18 cellular contexts compared by ENCODE assay signal in genomic region chr2:10289352-10289751, GRCh38. TPM values are rescaled to one million over a fixed set of nuclear protein-coding genes. Genes with fewer than 3 reads are reported as not detected.
DNase-seq lines count a peak whose midpoint lies in the region; ATAC-seq, FAIRE-seq and TF ChIP-seq lines count a peak whose summit lies in the region.
"Had no signal": no experiment of that assay in that cellular context is flagged by ENCODE, and none has a peak within 500 bp of the region (broad histone marks: within the 10 kb centered on the region; RNA-seq: fewer than 3 reads in every experiment).

No MANE protein-coding gene starts in this region.

- peak overlapping the region; percentile 27 for H3K27ac Mint-ChIP-seq in MCF 10A (ENCODE audit: low read depth, unreplicated experiment)
- H3K27ac Mint-ChIP-seq: T-helper 17 cell had no signal

- POLR2A ChIA-PET in MCF 10A (lab: Yijun Ruan, JAX) (interaction anchor here (0.9 to 1.6 kb wide), 5 partner anchors 9 to 120 kb away, joined by 3 to 5 read pairs (median 3); partner anchors contain the start of gene HPCAL1), PC-9 (lab: Charles Lee; ENCODE audit: unreplicated experiment) (interaction anchor here (0.6 kb wide), 1 partner anchor 821 kb away, joined by 9 read pairs; no protein-coding TSS in a partner anchor)

- H2AFZ ChIP-seq in PC-9 (no peak overlapping the region), mammary epithelial cell (ENCODE audit: low read depth, low read length) (no peak overlapping the region)

- H3K4me3 ChIP-seq in breast epithelium (no peak overlapping the region), PC-9 (peak overlapping the region; percentile 21; the same call in 1 of the 2 replicates), mammary epithelial cell (replicated peaks in 1 of 3; ENCODE audit: insufficient read depth in 1 of 3, low read depth in 2 of 3, low read length in 3 of 3) (no peak overlapping the region)

- peaks cover 7 to 10% of the 10 kb centered on the region in 2 donors for H3K4me1 ChIP-seq in breast epithelium
- peaks cover 61% of the 10 kb centered on the region for H3K4me1 ChIP-seq in PC-9 (replicated peaks; ENCODE audit: insufficient read depth)
- peaks cover 50% of the 10 kb centered on the region for H3K4me1 ChIP-seq in mammary epithelial cell (ENCODE audit: insufficient read depth, low read length)

- no peaks in the 10 kb centered on the region for H3K27me3 ChIP-seq in breast epithelium
- no peaks in the 10 kb centered on the region for H3K27me3 ChIP-seq in PC-9 (ENCODE audit: insufficient read depth, low read depth)
- H3K27me3 ChIP-seq in mammary epithelial cell (ENCODE audit: insufficient read depth, low read length) = no peaks in the 10 kb centered on the region

- peak overlapping the region; percentile 76 for H3K4me2 ChIP-seq in PC-9
- H3K4me2 ChIP-seq in mammary epithelial cell (ENCODE audit: insufficient read depth, low read depth, low read length) = peak overlapping the region; percentile 34

- DNase-seq in MCF 10A (ENCODE audit: unreplicated experiment) (peak; percentile 31), breast epithelium (ENCODE audit: low spot score in 2 of 2) (no peak), PC-9 (peak in 1 of 2 experiments; percentile 55), mammary epithelial cell (peak; percentile 25), head of caudate nucleus (no peak), HTR-8/SVneo (ENCODE audit: insufficient read length, low spot score) (no peak)
- DNase-seq: AML-193, COR-L47, DMS153, Karpas-422, MM.1S, NCI-H1105 treated with DMSO at 0.1 percent for 48 hours, NCI-H2029 treated with DMSO at 0.1 percent for 48 hours, OCI-M1, Right ventricle myocardium superior, T-helper 17 cell had no signal

- ATAC-seq in HG03521 (IDR thresholded peaks at IDR 0.05; ENCODE audit: unreplicated experiment) = no peak
- ATAC-seq: T-helper 17 cell had no signal

- dilution Hi-C loops in mammary epithelial cell (cut with HindIII; ENCODE audit: low sequenced_read_pairs) = no loop called here

- 50% methylated on average over 5 of the region's 6 CpGs for WGBS in mammary epithelial cell (ENCODE audit: low coverage, missing lambda C conversion rate)

- H3F3A ChIP-seq in PC-9 (ENCODE audit: insufficient read depth, low read depth) = peaks cover 44% of the 10 kb centered on the region

- H3K27me3 Mint-ChIP-seq in MCF 10A (ENCODE audit: insufficient read depth, unreplicated experiment) = no peaks in the 10 kb centered on the region
- H3K27me3 Mint-ChIP-seq: T-helper 17 cell had no signal

- no peaks in the 10 kb centered on the region for H3K36me3 Mint-ChIP-seq in MCF 10A (ENCODE audit: insufficient read depth, unreplicated experiment)

- no peak for TF ChIP-seq POLR2A in breast epithelium (IDR thresholded peaks at IDR 0.05)

- H3K36me3 ChIP-seq in breast epithelium = no peaks in the 10 kb centered on the region
- no peaks in the 10 kb centered on the region; the same call in 1 of the 2 replicates for H3K36me3 ChIP-seq in PC-9 (ENCODE audit: low read depth)
- no peaks in the 10 kb centered on the region for H3K36me3 ChIP-seq in mammary epithelial cell (ENCODE audit: insufficient read depth, low read length)

- intact Hi-C loops in MCF 10A (cut with micrococcal nuclease) = no loop called here
- intact Hi-C loops in breast epithelium (cut with DNase I; ENCODE audit: low total_unique reads) = loop anchor here (5.0 kb wide), 1 partner anchor 1272 kb away; no protein-coding TSS in a partner anchor
- intact Hi-C loops in PC-9 (cut with micrococcal nuclease; ENCODE audit: unreplicated experiment) = loop anchor here (5.0 kb wide), 1 partner anchor 43 kb away; no protein-coding TSS in a partner anchor
- intact Hi-C loops in mammary epithelial cell (cut with micrococcal nuclease) = no loop called here
- intact Hi-C loops in head of caudate nucleus (cut with DNase I) = no loop called here

- in situ Hi-C loops in mammary epithelial cell (cut with MboI; ENCODE audit: low sequenced_read_pairs in 2 of 2) = no loop called here

- H3K9me2 ChIP-seq in PC-9 (ENCODE audit: insufficient read depth) = no peaks in the 10 kb centered on the region

- H3K4me1 Mint-ChIP-seq in MCF 10A (ENCODE audit: insufficient read depth, unreplicated experiment) = peaks cover 43% of the 10 kb centered on the region
- H3K4me1 Mint-ChIP-seq: T-helper 17 cell had no signal

- H3K79me2 ChIP-seq in PC-9 (ENCODE audit: low read depth) (no peaks in the 10 kb centered on the region), mammary epithelial cell (ENCODE audit: insufficient read depth, low read length) (no peaks in the 10 kb centered on the region)

- no peak overlapping the region for H3K9ac ChIP-seq in mammary epithelial cell (ENCODE audit: insufficient read depth, low read length)

- peaks cover 5% of the 10 kb centered on the region for H3K9me3 Mint-ChIP-seq in MCF 10A (ENCODE audit: unreplicated experiment)

- no peak for FAIRE-seq in HTR-8/SVneo (lab: Jason Lieb, UNC)

- CTCF ChIA-PET in MCF 10A (lab: Yijun Ruan, JAX) (interaction anchor here (2.5 kb wide), 1 partner anchor 119 kb away, joined by 8 read pairs; no protein-coding TSS in a partner anchor), PC-9 (lab: Charles Lee) (interaction anchor here (1.7 kb wide), 1 partner anchor 14 kb away, joined by 5 read pairs; no protein-coding TSS in a partner anchor), mammary epithelial cell (lab: Charles Lee; ENCODE audit: low non-redundant PET) (no interaction called here)

- H3K4me3 Mint-ChIP-seq in MCF 10A (ENCODE audit: unreplicated experiment) = no peak overlapping the region
- H3K4me3 Mint-ChIP-seq: CD14-positive monocyte, T-helper 17 cell had no signal

- BruUV-seq in MCF 10A (replicated peaks; lab: Mats Ljungman, UMichigan) = no TSS peak
- BruUV-seq in PC-9 (replicated peaks; lab: Mats Ljungman, UMichigan) = TSS peak; percentile 58
- TSS peak; percentile 54 for BruUV-seq in mammary epithelial cell (replicated peaks; lab: Mats Ljungman, UMichigan)

- H3K9me3 ChIP-seq in breast epithelium = peaks cover 3 to 5% of the 10 kb centered on the region in 2 donors
- H3K9me3 ChIP-seq in PC-9 (ENCODE audit: insufficient read depth, low read depth) = no peaks in the 10 kb centered on the region; the same call in 1 of the 2 replicates
- H3K9me3 ChIP-seq in mammary epithelial cell (replicated peaks; ENCODE audit: insufficient read depth, low read length) = no peaks in the 10 kb centered on the region

- no peak overlapping the region for H3K27ac ChIP-seq in breast epithelium
- H3K27ac ChIP-seq in PC-9 = peak overlapping the region; percentile 99
- H3K27ac ChIP-seq in mammary epithelial cell (ENCODE audit: insufficient read depth, low read depth, low read length) = peak overlapping the region; percentile 54

- TF ChIP-seq CTCF in MCF 10A (IDR thresholded peaks at IDR 0.05; ENCODE audit: unreplicated experiment) (no peak), breast epithelium (IDR thresholded peaks at IDR 0.05) (no peak), PC-9 (conservative IDR thresholded peaks at IDR 0.05) (no peak), mammary epithelial cell (conservative IDR thresholded peaks at IDR 0.05 in 1 of 2, IDR thresholded peaks at IDR 0.05 in 1 of 2; ENCODE audit: extremely low read depth in 1 of 2, insufficient read depth in 1 of 2, low read depth in 1 of 2, low read length in 2 of 2) (no peak)

- H4K20me1 ChIP-seq in PC-9 (ENCODE audit: insufficient read depth) = no peaks in the 10 kb centered on the region
- no peaks in the 10 kb centered on the region for H4K20me1 ChIP-seq in mammary epithelial cell (ENCODE audit: insufficient read depth, low read length)

RNA-seq across cellular contexts. Expression of gene HPCAL1, which starts 13.4 kb away (rescaled TPM):
- total RNA-seq in MCF 10A (2022) = 136 and 144 TPM in 2 replicates
- total RNA-seq in breast epithelium = 10 to 100 TPM; 38.6 to 41.9 (median 41.6) TPM
- 91.1 and 105 TPM in 2 replicates for total RNA-seq in PC-9 (2021)
- 10 to 100 TPM; 26.3 to 82.8 TPM for total RNA-seq in mammary epithelial cell
- polyA plus RNA-seq in mammary epithelial cell = 75.1 TPM
- polyA minus RNA-seq in mammary epithelial cell = 56.5 TPM

Comparison
In these comparisons a context has a peak if more than half of its experiments do, and no peak if none do; other contexts are left out.
1. DNase-seq: peak in MCF 10A (single experiment) and mammary epithelial cell (single experiment); none in breast epithelium (0 of 2), head of caudate nucleus (0 of 42) and HTR-8/SVneo (single experiment).
2. H3K27ac ChIP-seq: peak in PC-9 (single experiment) and mammary epithelial cell (single experiment); none in breast epithelium (0 of 2).
3. intact Hi-C loops: an anchor here in breast epithelium (5.0 kb wide) and PC-9 (5.0 kb wide); none called in MCF 10A, mammary epithelial cell and head of caudate nucleus.